Comparison of ENCODE assay signal across 14 cellular contexts in genomic region chr5:4022991-4023390, GRCh38.
DNase-seq lines count a peak whose midpoint lies in the region; ATAC-seq and TF ChIP-seq lines count a peak whose summit lies in the region.
"Had no signal": no experiment of that assay in that cellular context is flagged by ENCODE, and none has a peak within 500 bp of the region (broad histone marks: within the 10 kb centered on the region; RNA-seq: fewer than 3 reads in every experiment).

No MANE protein-coding gene starts in this region.

- peak overlapping the region; percentile 62 to 85 (median 80) for H3K4me2 ChIP-seq in BLaER1 treated with 17β-estradiol and CSF1 and Interleukin-3, amounts not matched to agents 10 nM and 100 nM

- H3K9ac ChIP-seq in BLaER1 treated with 17β-estradiol and CSF1 and Interleukin-3, amounts not matched to agents 10 nM and 100 nM, result peak overlapping the region in 4 of 11 experiments; percentile 60 to 75 (median 68); a peak in 8 of 22 replicates

- peaks cover 31 to 97% (median 81%) of the 10 kb centered on the region in 10 experiments for H3K4me1 ChIP-seq in BLaER1 treated with 17β-estradiol and CSF1 and Interleukin-3, amounts not matched to agents 10 nM and 100 nM
- H3K4me1 ChIP-seq in heart left ventricle, result peaks cover 0 to 28% (median 3%) of the 10 kb centered on the region in 12 donors
- no peaks in the 10 kb centered on the region for H3K4me1 ChIP-seq in right cardiac atrium (ENCODE audit: control insufficient read depth, insufficient read depth, low read length)
- H3K4me1 ChIP-seq in sigmoid colon, result peaks cover 0 to 13% (median 0%) of the 10 kb centered on the region in 4 donors
- H3K4me1 ChIP-seq: HAP-1 had no signal

- H3K9me3 ChIP-seq in BLaER1 treated with 17β-estradiol and CSF1 and Interleukin-3, amounts not matched to agents 10 nM and 100 nM (replicated peaks in 1 of 11), result peaks cover 8 to 47% (median 30%) of the 10 kb centered on the region in 11 experiments; a peak in 20 of 22 replicates
- no peaks in the 10 kb centered on the region for H3K9me3 ChIP-seq in heart left ventricle
- no peaks in the 10 kb centered on the region for H3K9me3 ChIP-seq in right cardiac atrium (ENCODE audit: control insufficient read depth, low read length)
- peaks cover 0 to 3% (median 0%) of the 10 kb centered on the region in 4 donors for H3K9me3 ChIP-seq in sigmoid colon
- H3K9me3 ChIP-seq: HAP-1 had no signal

- no peaks in the 10 kb centered on the region for H4K20me1 ChIP-seq in BLaER1 treated with 17β-estradiol and CSF1 and Interleukin-3, amounts not matched to agents 10 nM and 100 nM

- ATAC-seq in heart left ventricle, result peak; percentile 33 to 76 (median 52)
- peak; percentile 25 to 38 for ATAC-seq in right cardiac atrium
- ATAC-seq in GM21367 (IDR thresholded peaks at IDR 0.05; ENCODE audit: unreplicated experiment), result no peak
- no peak for ATAC-seq in GM18873 (IDR thresholded peaks at IDR 0.05; ENCODE audit: low FRiP score, unreplicated experiment)
- ATAC-seq: CD8-positive, alpha-beta T cell had no signal

- DNase-seq in heart left ventricle (peak; percentile 34 to 81 (median 47)), right cardiac atrium (peak in 2 of 3 donors; percentile 35 to 60), sigmoid colon (peak; percentile 75), NCI-H1092 (lab: John Stamatoyannopoulos, UW) (no peak)
- DNase-seq: CD8-positive, alpha-beta T cell; COR-L47; DMS153; DMS79 treated with DMSO at 0.1 percent for 48 hours; EL had no signal

- no peak for TF ChIP-seq EP300 in sigmoid colon (IDR thresholded peaks at IDR 0.05)

- H3K27ac ChIP-seq in BLaER1 treated with 17β-estradiol and CSF1 and Interleukin-3, amounts not matched to agents 10 nM and 100 nM, result peak overlapping the region in 6 of 11 experiments; percentile 53 to 85 (median 78); a peak in 11 of 22 replicates
- H3K27ac ChIP-seq in heart left ventricle (peak overlapping the region in 2 of 12 donors; percentile 34), right cardiac atrium (ENCODE audit: low read length) (no peak overlapping the region), sigmoid colon (no peak overlapping the region)
- H3K27ac ChIP-seq: HL-60 had no signal

- no peak for TF ChIP-seq POLR2A in heart left ventricle (IDR thresholded peaks at IDR 0.05)
- no peak for TF ChIP-seq POLR2A in sigmoid colon (IDR thresholded peaks at IDR 0.05)

- intact Hi-C loops in heart left ventricle (cut with DNase I), result no loop called here
- intact Hi-C loops in right cardiac atrium (cut with DNase I), result no loop called here
- intact Hi-C loops in sigmoid colon (cut with DNase I), result no loop called here

- H3K4me3 ChIP-seq in BLaER1 treated with 17β-estradiol and CSF1 and Interleukin-3, amounts not matched to agents 10 nM and 100 nM, result no peak overlapping the region
- H3K4me3 ChIP-seq in heart left ventricle, result no peak overlapping the region
- H3K4me3 ChIP-seq in right cardiac atrium (ENCODE audit: low read length), result no peak overlapping the region
- no peak overlapping the region for H3K4me3 ChIP-seq in sigmoid colon
- H3K4me3 ChIP-seq: HAP-1 had no signal

- TF ChIP-seq CTCF in heart left ventricle (IDR thresholded peaks at IDR 0.05), result no peak
- TF ChIP-seq CTCF in sigmoid colon (IDR thresholded peaks at IDR 0.05), result no peak

- H3K27me3 ChIP-seq in BLaER1 treated with 17β-estradiol and CSF1 and Interleukin-3, amounts not matched to agents 10 nM and 100 nM, result no peaks in the 10 kb centered on the region; a peak in 1 of 22 replicates
- H3K27me3 ChIP-seq in heart left ventricle, result no peaks in the 10 kb centered on the region
- H3K27me3 ChIP-seq in right cardiac atrium (ENCODE audit: control insufficient read depth, insufficient read depth), result no peaks in the 10 kb centered on the region
- no peaks in the 10 kb centered on the region for H3K27me3 ChIP-seq in sigmoid colon

- no peaks in the 10 kb centered on the region for H3K36me3 ChIP-seq in BLaER1 treated with 17β-estradiol and CSF1 and Interleukin-3, amounts not matched to agents 10 nM and 100 nM
- H3K36me3 ChIP-seq in heart left ventricle (no peaks in the 10 kb centered on the region), sigmoid colon (no peaks in the 10 kb centered on the region)
- H3K36me3 ChIP-seq: HAP-1 had no signal

- WGBS in heart left ventricle, 4 donors, result 74 to 87% (median 74%) methylated on average over 14 of the region's 14 CpGs
- 72% methylated on average over 14 of the region's 14 CpGs for WGBS in right cardiac atrium
- WGBS in sigmoid colon, 2 donors, result 80 to 86% methylated on average over 14 of the region's 14 CpGs

Comparison
In these comparisons a context has a peak if more than half of its experiments do, and no peak if none do; other contexts are left out.
1. H3K27ac ChIP-seq: peak in BLaER1 treated with 17β-estradiol and CSF1 and Interleukin-3, amounts not matched to agents 10 nM and 100 nM (6 of 11); none in right cardiac atrium (single experiment) and sigmoid colon (0 of 4).
2. ATAC-seq: peak in heart left ventricle (4 of 4) and right cardiac atrium (2 of 2); none in GM21367 (single experiment) and GM18873 (single experiment).